26 cellular contexts compared by ENCODE assay signal in genomic region chr2:213422211-213422610, GRCh38.
DNase-seq lines count a peak whose midpoint lies in the region; ATAC-seq and TF ChIP-seq lines count a peak whose summit lies in the region.
"Had no signal": no experiment of that assay in that cellular context is flagged by ENCODE, and none has a peak within 500 bp of the region (broad histone marks: within the 10 kb centered on the region; RNA-seq: fewer than 3 reads in every experiment).

No MANE protein-coding gene starts in this region.

- no CpG with 5 or more reads among the region's 2 CpGs for WGBS in neuronal stem cell (ENCODE audit: extremely low coverage in 2 of 2, insufficient read length in 2 of 2, insufficient replicate concordance in 1 of 2), 2 donors

- peaks cover 8 to 12% of the 10 kb centered on the region in 2 donors for H3K9me3 ChIP-seq in neuronal stem cell (replicated peaks in 1 of 2; ENCODE audit: control insufficient read depth in 2 of 2, insufficient read depth in 1 of 2, low read depth in 1 of 2, low read length in 2 of 2)
- H3K9me3 ChIP-seq: BE2C had no signal

- H3K27me3 Mint-ChIP-seq in activated T-helper 17 cell treated with anti-CD3 and anti-CD28 coated beads, Interleukin-2, amount 50 U/mL, for 72 hours = no peaks in the 10 kb centered on the region
- H3K27me3 Mint-ChIP-seq in stimulated activated memory B cell treated with anti-CD40 and anti-IgM and Interleukin-4, amounts not matched to agents 10 μg/mL and 1 μg/mL and 100 μg/mL, for 72 hours = no peaks in the 10 kb centered on the region
- H3K27me3 Mint-ChIP-seq in WTC11 (ENCODE audit: low read depth) (no peaks in the 10 kb centered on the region), mesothelial cell of epicardium (ENCODE audit: low read depth) (no peaks in the 10 kb centered on the region)
- H3K27me3 Mint-ChIP-seq: CD4-positive, alpha-beta memory T cell; CD8-positive, alpha-beta memory T cell had no signal

- no peak overlapping the region for H4K91ac ChIP-seq in neuronal stem cell (ENCODE audit: low read depth, low read length, poor library complexity)

- H4K8ac ChIP-seq in neuronal stem cell (ENCODE audit: low read depth, low read length) = no peak overlapping the region

- no peak overlapping the region for H3K4me2 ChIP-seq in neuronal stem cell (ENCODE audit: insufficient read depth, low read length, poor library complexity, severe bottlenecking)
- H3K4me2 ChIP-seq: BLaER1 had no signal

- H3K4me1 ChIP-seq in foreskin keratinocyte (no peaks in the 10 kb centered on the region), neuronal stem cell (ENCODE audit: control insufficient read depth in 2 of 2, insufficient read depth in 1 of 2, low read depth in 1 of 2, low read length in 2 of 2) (peaks cover 0 to 3% of the 10 kb centered on the region in 2 donors)
- H3K4me1 ChIP-seq: BE2C, BLaER1 had no signal

- peak; percentile 18 for ATAC-seq in activated T-helper 17 cell treated with anti-CD3 and anti-CD28 coated beads, Interleukin-2, amount 50 U/mL, for 72 hours (replicated peaks)
- ATAC-seq in foreskin keratinocyte (peak; percentile 18), WTC11 (no peak), GM19035 (IDR thresholded peaks at IDR 0.05; ENCODE audit: unreplicated experiment) (no peak)
- ATAC-seq in stimulated activated memory B cell treated with anti-CD40 and anti-IgM and Interleukin-4, amounts not matched to agents 10 μg/mL and 1 μg/mL and 100 μg/mL, for 72 hours = peak; percentile 20
- ATAC-seq: GM12878 had no signal

- no peak overlapping the region for H3K4me3 ChIP-seq in neuronal stem cell (ENCODE audit: low read length in 2 of 2)
- H3K4me3 ChIP-seq: BLaER1, GM12878 had no signal

- no peak overlapping the region for H3K27ac ChIP-seq in foreskin keratinocyte
- H3K27ac ChIP-seq in neuronal stem cell (replicated peaks; ENCODE audit: low read length) = no peak overlapping the region
- H3K27ac ChIP-seq: BLaER1 had no signal

- no peaks in the 10 kb centered on the region for H3K36me3 ChIP-seq in neuronal stem cell (replicated peaks in 1 of 2; ENCODE audit: control insufficient read depth in 2 of 2, insufficient read depth in 2 of 2, low read length in 2 of 2)
- H3K36me3 ChIP-seq: BE2C, BLaER1 had no signal

- H3K4me3 Mint-ChIP-seq in activated T-helper 17 cell treated with anti-CD3 and anti-CD28 coated beads, Interleukin-2, amount 50 U/mL, for 72 hours = no peak overlapping the region
- no peak overlapping the region for H3K4me3 Mint-ChIP-seq in stimulated activated memory B cell treated with anti-CD40 and anti-IgM and Interleukin-4, amounts not matched to agents 10 μg/mL and 1 μg/mL and 100 μg/mL, for 72 hours
- no peak overlapping the region for H3K4me3 Mint-ChIP-seq in WTC11
- no peak overlapping the region for H3K4me3 Mint-ChIP-seq in mesothelial cell of epicardium
- H3K4me3 Mint-ChIP-seq: CD14-positive monocyte; CD4-positive, alpha-beta memory T cell; CD4-positive, CD25-positive, alpha-beta regulatory T cell; CD8-positive, alpha-beta memory T cell had no signal

- no peaks in the 10 kb centered on the region for H3K36me3 Mint-ChIP-seq in activated T-helper 17 cell treated with anti-CD3 and anti-CD28 coated beads, Interleukin-2, amount 50 U/mL, for 72 hours (ENCODE audit: low read depth)
- H3K36me3 Mint-ChIP-seq in stimulated activated memory B cell treated with anti-CD40 and anti-IgM and Interleukin-4, amounts not matched to agents 10 μg/mL and 1 μg/mL and 100 μg/mL, for 72 hours = no peaks in the 10 kb centered on the region
- peaks cover 5% of the 10 kb centered on the region; the same call in 1 of the 2 replicates for H3K36me3 Mint-ChIP-seq in WTC11
- H3K36me3 Mint-ChIP-seq in mesothelial cell of epicardium = no peaks in the 10 kb centered on the region
- H3K36me3 Mint-ChIP-seq: CD14-positive monocyte; CD4-positive, alpha-beta memory T cell; CD4-positive, CD25-positive, alpha-beta regulatory T cell; CD8-positive, alpha-beta memory T cell had no signal

- DNase-seq in foreskin keratinocyte (no peak), neuronal stem cell (ENCODE audit: low spot score) (no peak), WTC11 (ENCODE audit: low spot score) (no peak), NCI-H748 treated with DMSO at 0.1 percent for 48 hours (lab: John Stamatoyannopoulos, UW) (no peak), mesothelial cell of epicardium (ENCODE audit: low spot score in 2 of 2, unreplicated experiment in 2 of 2) (no peak)
- DNase-seq: 8988T; ACHN; BE2C; C1 segment of cervical spinal cord; CD4-positive, alpha-beta memory T cell; CD4-positive, CD25-positive, alpha-beta regulatory T cell; CD8-positive, alpha-beta memory T cell; COR-L47; DMS 273 treated with DMSO at 0.1 percent for 48 hours; DMS153; DMS53; DMS79; DND-41; EL; GDM1 had no signal

- POLR2A ChIA-PET in WTC11 (lab: Charles Lee) = no interaction called here

- no peak overlapping the region for H2BK5ac ChIP-seq in neuronal stem cell (ENCODE audit: low read length)

- H2BK120ac ChIP-seq in neuronal stem cell (ENCODE audit: low read depth, low read length) = no peak overlapping the region

- no peak overlapping the region for H3K14ac ChIP-seq in neuronal stem cell (ENCODE audit: low read length)

- no peaks in the 10 kb centered on the region for H3K9me3 Mint-ChIP-seq in activated T-helper 17 cell treated with anti-CD3 and anti-CD28 coated beads, Interleukin-2, amount 50 U/mL, for 72 hours
- H3K9me3 Mint-ChIP-seq in stimulated activated memory B cell treated with anti-CD40 and anti-IgM and Interleukin-4, amounts not matched to agents 10 μg/mL and 1 μg/mL and 100 μg/mL, for 72 hours = no peaks in the 10 kb centered on the region
- H3K9me3 Mint-ChIP-seq in WTC11 (no peaks in the 10 kb centered on the region; the same call in 1 of the 2 replicates), mesothelial cell of epicardium (no peaks in the 10 kb centered on the region)
- H3K9me3 Mint-ChIP-seq: CD4-positive, alpha-beta memory T cell had no signal

- no peak for TF ChIP-seq CTCF in foreskin keratinocyte (conservative IDR thresholded peaks at IDR 0.05)
- TF ChIP-seq CTCF in WTC11 (IDR thresholded peaks at IDR 0.05) = no peak
- no peak for TF ChIP-seq CTCF in mesothelial cell of epicardium (IDR thresholded peaks at IDR 0.05; ENCODE audit: unreplicated experiment)

- H3K79me1 ChIP-seq in neuronal stem cell (ENCODE audit: low read depth, low read length) = no peaks in the 10 kb centered on the region

- no peak overlapping the region for H2BK12ac ChIP-seq in neuronal stem cell (ENCODE audit: low read length)

- no peaks in the 10 kb centered on the region for H3K4me1 Mint-ChIP-seq in activated T-helper 17 cell treated with anti-CD3 and anti-CD28 coated beads, Interleukin-2, amount 50 U/mL, for 72 hours
- H3K4me1 Mint-ChIP-seq in stimulated activated memory B cell treated with anti-CD40 and anti-IgM and Interleukin-4, amounts not matched to agents 10 μg/mL and 1 μg/mL and 100 μg/mL, for 72 hours = no peaks in the 10 kb centered on the region
- 0 out of 2 replicates have a peak, but pooled peaks cover 3% of the 10 kb centered on the region for H3K4me1 Mint-ChIP-seq in WTC11
- H3K4me1 Mint-ChIP-seq in mesothelial cell of epicardium = no peaks in the 10 kb centered on the region
- H3K4me1 Mint-ChIP-seq: CD14-positive monocyte; CD4-positive, alpha-beta memory T cell; CD4-positive, CD25-positive, alpha-beta regulatory T cell; CD8-positive, alpha-beta memory T cell had no signal

- H2AK5ac ChIP-seq in neuronal stem cell (ENCODE audit: low read depth, low read length) = no peak overlapping the region

- CTCF ChIA-PET in WTC11 (lab: Charles Lee) = no interaction called here

- no peak overlapping the region for H2BK15ac ChIP-seq in neuronal stem cell (ENCODE audit: low read length)

- no peak overlapping the region for H3K27ac Mint-ChIP-seq in activated T-helper 17 cell treated with anti-CD3 and anti-CD28 coated beads, Interleukin-2, amount 50 U/mL, for 72 hours
- H3K27ac Mint-ChIP-seq in stimulated activated memory B cell treated with anti-CD40 and anti-IgM and Interleukin-4, amounts not matched to agents 10 μg/mL and 1 μg/mL and 100 μg/mL, for 72 hours = no peak overlapping the region
- H3K27ac Mint-ChIP-seq in WTC11 (no peak overlapping the region), mesothelial cell of epicardium (no peak overlapping the region)
- H3K27ac Mint-ChIP-seq: CD14-positive monocyte; CD4-positive, alpha-beta memory T cell; CD4-positive, CD25-positive, alpha-beta regulatory T cell; CD8-positive, alpha-beta memory T cell had no signal

- H3K4ac ChIP-seq in neuronal stem cell (ENCODE audit: low read length) = no peak overlapping the region

- no peak overlapping the region for H2AFZ ChIP-seq in neuronal stem cell (ENCODE audit: low read length)

- H3K18ac ChIP-seq in neuronal stem cell (ENCODE audit: low read length) = peak overlapping the region; percentile 59

- no peaks in the 10 kb centered on the region for H3K27me3 ChIP-seq in foreskin keratinocyte
- no peaks in the 10 kb centered on the region for H3K27me3 ChIP-seq in neuronal stem cell (ENCODE audit: control insufficient read depth in 3 of 3, insufficient read depth in 3 of 3, low read depth in 1 of 3, low read length in 3 of 3)
- H3K27me3 ChIP-seq: BE2C, BLaER1 had no signal

- no peak overlapping the region for H3K9ac ChIP-seq in neuronal stem cell (ENCODE audit: low read depth, low read length, poor library complexity)
- H3K9ac ChIP-seq: BLaER1 had no signal

- no peak overlapping the region for H3K23ac ChIP-seq in neuronal stem cell (ENCODE audit: low read depth, low read length, poor library complexity)

TF ChIP-seq in WTC11, 78 proteins besides CTCF, POLR2A, EP300 and RAD21 (continues in another document):
- TF ChIP-seq NR3C1 (CRISPR knock-in tag; conservative IDR thresholded peaks at IDR 0.05; ENCODE audit: low read depth) (no peak), MLX (CRISPR knock-in tag; IDR thresholded peaks at IDR 0.05) (no peak), JAZF1 (CRISPR knock-in tag; IDR thresholded peaks at IDR 0.05) (no peak), CREB1 (CRISPR knock-in tag; IDR thresholded peaks at IDR 0.05) (no peak)

Comparison
In these comparisons a context has a peak if more than half of its experiments do, and no peak if none do; other contexts are left out.
1. ATAC-seq: peak in activated T-helper 17 cell treated with anti-CD3 and anti-CD28 coated beads, Interleukin-2, amount 50 U/mL, for 72 hours (single experiment), foreskin keratinocyte (single experiment) and stimulated activated memory B cell treated with anti-CD40 and anti-IgM and Interleukin-4, amounts not matched to agents 10 μg/mL and 1 μg/mL and 100 μg/mL, for 72 hours (single experiment); none in WTC11 (single experiment) and GM19035 (single experiment).